ENCODE assay signal across 1 cellular context in the genomic region with DNA sequence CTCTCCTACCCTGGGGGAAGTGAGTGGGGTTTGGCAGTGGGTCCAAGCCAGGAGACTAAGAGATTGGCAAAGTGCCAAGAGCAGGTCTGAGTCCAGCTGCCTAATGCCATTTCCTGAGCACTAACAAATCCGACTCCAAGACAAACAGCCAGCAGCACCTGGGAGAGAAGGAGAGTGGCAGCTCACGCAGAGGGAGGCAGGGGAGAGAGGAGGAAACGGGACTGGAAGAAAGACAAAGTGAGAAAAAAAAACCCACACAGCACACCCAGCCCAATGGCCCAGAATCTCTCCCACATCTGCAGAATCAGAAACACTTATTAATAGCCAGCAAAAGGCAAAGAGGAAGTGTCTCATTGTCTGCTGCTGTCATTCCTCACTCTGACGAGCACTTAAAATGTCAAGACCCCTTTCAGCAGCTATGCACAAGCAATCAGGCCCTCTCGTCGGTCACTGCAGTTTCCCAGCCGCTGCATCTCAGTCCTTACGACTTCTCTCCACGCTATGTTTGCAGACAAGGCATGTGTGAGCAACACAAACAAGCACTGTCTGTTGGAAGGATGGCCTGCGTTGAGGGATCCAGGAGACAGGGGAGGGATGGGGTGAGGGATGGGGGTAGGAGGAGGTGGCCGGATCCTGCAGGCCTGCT.
TF ChIP-seq lines count a peak whose summit lies in the region.

No MANE protein-coding gene starts in this region.

TF ChIP-seq in GM12878, 131 proteins besides CTCF, POLR2A, EP300 and RAD21 (continued from another document):
- TF ChIP-seq, protein P1, sequence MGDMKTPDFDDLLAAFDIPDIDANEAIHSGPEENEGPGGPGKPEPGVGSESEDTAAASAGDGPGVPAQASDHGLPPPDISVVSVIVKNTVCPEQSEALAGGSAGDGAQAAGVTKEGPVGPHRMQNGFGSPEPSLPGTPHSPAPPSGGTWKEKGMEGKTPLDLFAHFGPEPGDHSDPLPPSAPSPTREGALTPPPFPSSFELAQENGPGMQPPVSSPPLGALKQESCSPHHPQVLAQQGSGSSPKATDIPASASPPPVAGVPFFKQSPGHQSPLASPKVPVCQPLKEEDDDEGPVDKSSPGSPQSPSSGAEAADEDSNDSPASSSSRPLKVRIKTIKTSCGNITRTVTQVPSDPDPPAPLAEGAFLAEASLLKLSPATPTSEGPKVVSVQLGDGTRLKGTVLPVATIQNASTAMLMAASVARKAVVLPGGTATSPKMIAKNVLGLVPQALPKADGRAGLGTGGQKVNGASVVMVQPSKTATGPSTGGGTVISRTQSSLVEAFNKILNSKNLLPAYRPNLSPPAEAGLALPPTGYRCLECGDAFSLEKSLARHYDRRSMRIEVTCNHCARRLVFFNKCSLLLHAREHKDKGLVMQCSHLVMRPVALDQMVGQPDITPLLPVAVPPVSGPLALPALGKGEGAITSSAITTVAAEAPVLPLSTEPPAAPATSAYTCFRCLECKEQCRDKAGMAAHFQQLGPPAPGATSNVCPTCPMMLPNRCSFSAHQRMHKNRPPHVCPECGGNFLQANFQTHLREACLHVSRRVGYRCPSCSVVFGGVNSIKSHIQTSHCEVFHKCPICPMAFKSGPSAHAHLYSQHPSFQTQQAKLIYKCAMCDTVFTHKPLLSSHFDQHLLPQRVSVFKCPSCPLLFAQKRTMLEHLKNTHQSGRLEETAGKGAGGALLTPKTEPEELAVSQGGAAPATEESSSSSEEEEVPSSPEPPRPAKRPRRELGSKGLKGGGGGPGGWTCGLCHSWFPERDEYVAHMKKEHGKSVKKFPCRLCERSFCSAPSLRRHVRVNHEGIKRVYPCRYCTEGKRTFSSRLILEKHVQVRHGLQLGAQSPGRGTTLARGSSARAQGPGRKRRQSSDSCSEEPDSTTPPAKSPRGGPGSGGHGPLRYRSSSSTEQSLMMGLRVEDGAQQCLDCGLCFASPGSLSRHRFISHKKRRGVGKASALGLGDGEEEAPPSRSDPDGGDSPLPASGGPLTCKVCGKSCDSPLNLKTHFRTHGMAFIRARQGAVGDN (IDR thresholded peaks at IDR 0.05), result no peak
- no peak for TF ChIP-seq TBL1XR1 (IDR thresholded peaks at IDR 0.05; ENCODE audit: low read depth, low read length)
- TF ChIP-seq MYC (IDR thresholded peaks at IDR 0.05; ENCODE audit: insufficient read depth, insufficient read length, insufficient replicate concordance, low read length, severe bottlenecking), result no peak
